ENCODE assay signal across 8 cellular contexts in the genomic region with DNA sequence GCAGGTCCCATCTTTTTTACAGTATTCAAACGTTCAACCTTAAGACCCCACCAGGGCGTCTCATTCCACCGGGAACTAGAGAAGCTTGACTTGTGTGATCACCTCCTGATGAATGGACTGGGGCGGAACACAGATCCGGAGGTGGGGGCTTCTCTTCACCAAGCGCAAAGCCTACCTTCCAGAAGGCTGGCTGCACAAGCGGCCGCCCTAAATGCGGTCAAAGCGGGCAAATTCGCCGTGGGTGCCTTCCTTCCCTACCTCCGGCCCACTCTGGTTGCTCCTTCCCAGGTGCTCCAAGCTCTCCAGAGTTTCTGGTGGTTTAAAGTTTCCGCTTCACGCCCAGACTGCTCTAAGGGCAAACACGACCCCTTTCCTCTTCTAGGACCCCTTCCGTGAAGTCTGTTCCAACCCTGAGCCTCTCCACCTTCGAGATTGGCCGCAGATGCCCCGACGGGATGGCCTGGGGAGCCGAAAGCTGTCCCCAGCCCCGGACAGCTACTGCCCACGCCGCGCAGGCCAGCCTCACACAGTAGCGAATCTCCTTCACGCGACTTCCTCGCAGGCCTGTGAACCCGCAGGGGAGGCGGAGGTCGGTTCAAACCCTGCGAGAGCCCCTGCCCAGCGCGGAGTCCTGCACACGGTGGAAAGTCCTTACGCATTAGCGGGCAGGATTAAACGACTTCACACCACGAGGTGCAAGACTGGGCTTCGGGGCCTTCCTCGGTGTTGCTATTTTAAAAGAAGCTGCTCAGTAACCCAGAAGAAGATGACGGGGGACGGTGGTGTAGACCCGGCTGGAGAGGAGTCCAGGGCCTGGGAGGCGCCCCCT. TPM values are rescaled to one million over a fixed set of nuclear protein-coding genes. Genes with fewer than 3 reads are reported as not detected.
DNase-seq lines count a peak whose midpoint lies in the region; ATAC-seq, FAIRE-seq and TF ChIP-seq lines count a peak whose summit lies in the region.

No MANE protein-coding gene starts in this region.

- H3K27ac Mint-ChIP-seq in glutamatergic neuron (ENCODE audit: unreplicated experiment) = no peak overlapping the region

- no peaks in the 10 kb centered on the region for H3K27me3 ChIP-seq in prostate gland (replicated peaks; ENCODE audit: insufficient read depth)
- H3K27me3 ChIP-seq in small intestine (ENCODE audit: control insufficient read depth in 2 of 2, insufficient read depth in 2 of 2, low read length in 2 of 2) = peaks cover 0 to 2% of the 10 kb centered on the region in 2 donors

- TF ChIP-seq CTCF in GM10266 (IDR thresholded peaks at IDR 0.05; ENCODE audit: control insufficient read depth, insufficient read depth, low read depth, missing control alignments) = no peak
- no peak for TF ChIP-seq CTCF in glutamatergic neuron (IDR thresholded peaks at IDR 0.05; ENCODE audit: partially characterized antibody, unreplicated experiment)
- no peak for TF ChIP-seq CTCF in prostate gland (IDR thresholded peaks at IDR 0.05)

- peaks cover 10% of the 10 kb centered on the region for H3K27me3 Mint-ChIP-seq in glutamatergic neuron (ENCODE audit: unreplicated experiment)

- H3K36me3 Mint-ChIP-seq in glutamatergic neuron (ENCODE audit: unreplicated experiment) = no peaks in the 10 kb centered on the region

- H3K9me3 Mint-ChIP-seq in glutamatergic neuron (ENCODE audit: unreplicated experiment) = peaks cover 8% of the 10 kb centered on the region

- TF ChIP-seq POLR2A in prostate gland (IDR thresholded peaks at IDR 0.05) = no peak

- no peak for FAIRE-seq in small intestine (lab: Jason Lieb, UNC)

- H3K4me3 ChIP-seq in prostate gland (peak overlapping the region; percentile 82 to 92), small intestine (ENCODE audit: low read depth in 1 of 2, low read length in 2 of 2) (peak overlapping the region in 1 of 2 donors; percentile 84)

- DNase-seq in GM10266 (ENCODE audit: extremely low spot score) = peak; percentile 30
- DNase-seq in activated T-cell treated with anti-CD3 and anti-CD28 coated beads, Interleukin-2, amount 50 U/mL, for 48 hours = peak; percentile 26 to 39
- DNase-seq in glutamatergic neuron = peak; percentile 26
- DNase-seq in prostate gland (ENCODE audit: low spot score) = no peak
- DNase-seq in small intestine = no peak
- no peak for DNase-seq in DMS 273 treated with DMSO at 0.1 percent for 48 hours (lab: John Stamatoyannopoulos, UW)
- no peak for DNase-seq in NK-92 (lab: John Stamatoyannopoulos, UW; ENCODE audit: unreplicated experiment)

- H3K27ac ChIP-seq in prostate gland (peak overlapping the region; percentile 95 to 96), small intestine (ENCODE audit: low read depth in 1 of 2, low read length in 1 of 2) (peak overlapping the region in 1 of 2 donors; percentile 96)

- H3K36me3 ChIP-seq in prostate gland (no peaks in the 10 kb centered on the region), small intestine (ENCODE audit: control insufficient read depth in 2 of 2, insufficient read depth in 2 of 2, low read length in 2 of 2) (no peaks in the 10 kb centered on the region)

- H3K4me3 Mint-ChIP-seq in glutamatergic neuron (ENCODE audit: unreplicated experiment) = peak overlapping the region; percentile 76

- 46% methylated on average over 47 of the region's 47 CpGs for WGBS in prostate gland
- WGBS in small intestine, 3 donors = 30 to 38% (median 31%) methylated on average over 47 of the region's 47 CpGs

- peaks cover 4% of the 10 kb centered on the region for H3K4me1 Mint-ChIP-seq in glutamatergic neuron (ENCODE audit: low read depth, unreplicated experiment)

- H3K4me1 ChIP-seq in prostate gland (replicated peaks) = peaks cover 2% of the 10 kb centered on the region
- H3K4me1 ChIP-seq in small intestine (ENCODE audit: control insufficient read depth in 2 of 2, insufficient read depth in 1 of 2, low read depth in 1 of 2, low read length in 1 of 2) = peaks cover 0 to 4% of the 10 kb centered on the region in 2 donors

- H3K9me3 ChIP-seq in prostate gland (no peaks in the 10 kb centered on the region), small intestine (ENCODE audit: control insufficient read depth, low read depth) (no peaks in the 10 kb centered on the region)

- intact Hi-C loops in prostate gland (cut with DNase I) = no loop called here

- ATAC-seq in HG02852 (IDR thresholded peaks at IDR 0.05; ENCODE audit: unreplicated experiment) = no peak

RNA-seq across cellular contexts. Expression of a gene that starts 1.6 kb away (rescaled TPM):
- total RNA-seq in glutamatergic neuron (ENCODE audit: unreplicated experiment) = 18.2 TPM
- total RNA-seq in prostate gland = 10 to 100 TPM; 17.6 to 44.1 TPM
- 1 to 10 TPM in 2 of 3 donors, under 1 TPM in 1; 0.22 to 2.5 (median 1.6) TPM for polyA plus RNA-seq in small intestine

Comparison
In these comparisons a context has a peak if more than half of its experiments do, and no peak if none do; other contexts are left out.
1. DNase-seq: peak in GM10266 (single experiment), activated T-cell treated with anti-CD3 and anti-CD28 coated beads, Interleukin-2, amount 50 U/mL, for 48 hours (2 of 2) and glutamatergic neuron (single experiment); none in prostate gland (single experiment), small intestine (single experiment), DMS 273 treated with DMSO at 0.1 percent for 48 hours (single experiment) and NK-92 (single experiment).